Comparison of ENCODE assay signal across 22 cellular contexts in the genomic region with DNA sequence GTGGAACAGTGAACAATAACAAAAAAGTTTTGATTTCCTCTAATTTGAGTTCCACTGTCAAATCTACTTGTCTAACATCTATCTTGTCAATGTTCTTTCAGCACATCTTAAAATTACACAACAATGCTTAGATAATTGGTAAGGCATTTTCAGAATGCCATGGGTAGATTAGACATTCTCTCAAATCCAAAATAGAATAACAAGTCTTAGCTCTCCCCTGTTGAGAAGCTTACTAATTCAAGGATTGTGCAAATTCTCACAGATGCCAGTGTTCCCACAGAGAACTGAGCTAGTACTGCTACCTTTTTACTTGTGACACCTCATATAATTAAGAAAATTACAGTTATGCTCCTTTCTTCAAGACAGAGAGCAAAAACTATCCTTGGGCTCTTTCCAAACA.
"Had no signal": no experiment of that assay in that cellular context is flagged by ENCODE, and none has a peak within 500 bp of the region (broad histone marks: within the 10 kb centered on the region; RNA-seq: fewer than 3 reads in every experiment).

No MANE protein-coding gene starts in this region.

- H3K9me3 ChIP-seq: colonic mucosa, lower lobe of right lung, ovary, psoas muscle, suprapubic skin, transverse colon, upper lobe of right lung, uterus had no signal

- H3K4me1 ChIP-seq: colonic mucosa, lower lobe of right lung, psoas muscle, suprapubic skin, transverse colon, upper lobe of right lung, uterus had no signal

- H3K27me3 ChIP-seq: colonic mucosa, ovary, suprapubic skin, transverse colon, upper lobe of right lung, uterus had no signal

- H3K36me3 ChIP-seq: colonic mucosa, lower lobe of right lung, ovary, suprapubic skin, transverse colon, upper lobe of right lung, uterus had no signal

- H3K4me3 ChIP-seq: colonic mucosa, lower lobe of right lung, ovary, psoas muscle, suprapubic skin, transverse colon, upper lobe of right lung, uterus had no signal

- DNase-seq: colonic mucosa; effector CD8-positive, alpha-beta T cell; endodermal cell; hypothalamus; immature natural killer cell; islet precursor cell; left ventricle myocardium superior; lower lobe of right lung; natural killer cell; occipital lobe; ovary; posterior cingulate gyrus; psoas muscle; right cardiac atrium; small intestine; stimulated activated CD4-positive, alpha-beta T cell treated with anti-CD3 and anti-CD28 coated beads, Interleukin-15, amount 100 ng/mL, for 24 hours; stimulated activated CD4-positive, alpha-beta T cell treated with anti-CD3 and anti-CD28 coated beads, Interleukin-2, amount 100 ng/mL, for 48 hours; stimulated activated naive B cell treated with anti-CD40 and anti-IgM and Interleukin-4, amounts not matched to agents 10 μg/mL and 1 μg/mL and 100 μg/mL, for 72 hours; transverse colon; upper lobe of right lung; uterus had no signal
